ENCODE assay signal across 1 cellular context in the genomic region with DNA sequence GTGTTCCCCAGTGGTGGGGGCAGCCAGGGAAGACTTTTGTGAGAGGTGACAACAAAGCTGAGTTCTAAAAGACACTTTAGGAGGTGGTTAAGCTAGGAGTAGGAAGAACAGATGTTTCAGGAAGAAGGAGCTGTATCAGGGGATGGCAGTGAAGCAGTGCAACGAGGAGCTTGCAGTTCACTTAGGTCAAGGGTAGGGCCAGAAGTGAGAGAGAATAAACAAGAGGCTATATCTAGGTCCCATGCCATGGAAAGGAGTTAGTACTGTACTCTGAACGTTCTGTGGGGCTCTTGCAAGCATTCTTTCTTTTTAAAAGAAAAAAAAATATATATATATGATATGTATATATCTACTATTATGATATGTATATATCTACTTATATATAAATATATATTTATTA.
TF ChIP-seq lines count a peak whose summit lies in the region.

No MANE protein-coding gene starts in this region.

TF ChIP-seq in HepG2, 621 proteins besides CTCF, POLR2A, EP300 and RAD21 (continued from another document):
- no peak for TF ChIP-seq ETV6 (CRISPR knock-in tag; conservative IDR thresholded peaks at IDR 0.05)
- TF ChIP-seq ZKSCAN1 (IDR thresholded peaks at IDR 0.05; ENCODE audit: low read length): no peak
- TF ChIP-seq ZNF589 (CRISPR knock-in tag; conservative IDR thresholded peaks at IDR 0.05): no peak
- TF ChIP-seq, protein P1, sequence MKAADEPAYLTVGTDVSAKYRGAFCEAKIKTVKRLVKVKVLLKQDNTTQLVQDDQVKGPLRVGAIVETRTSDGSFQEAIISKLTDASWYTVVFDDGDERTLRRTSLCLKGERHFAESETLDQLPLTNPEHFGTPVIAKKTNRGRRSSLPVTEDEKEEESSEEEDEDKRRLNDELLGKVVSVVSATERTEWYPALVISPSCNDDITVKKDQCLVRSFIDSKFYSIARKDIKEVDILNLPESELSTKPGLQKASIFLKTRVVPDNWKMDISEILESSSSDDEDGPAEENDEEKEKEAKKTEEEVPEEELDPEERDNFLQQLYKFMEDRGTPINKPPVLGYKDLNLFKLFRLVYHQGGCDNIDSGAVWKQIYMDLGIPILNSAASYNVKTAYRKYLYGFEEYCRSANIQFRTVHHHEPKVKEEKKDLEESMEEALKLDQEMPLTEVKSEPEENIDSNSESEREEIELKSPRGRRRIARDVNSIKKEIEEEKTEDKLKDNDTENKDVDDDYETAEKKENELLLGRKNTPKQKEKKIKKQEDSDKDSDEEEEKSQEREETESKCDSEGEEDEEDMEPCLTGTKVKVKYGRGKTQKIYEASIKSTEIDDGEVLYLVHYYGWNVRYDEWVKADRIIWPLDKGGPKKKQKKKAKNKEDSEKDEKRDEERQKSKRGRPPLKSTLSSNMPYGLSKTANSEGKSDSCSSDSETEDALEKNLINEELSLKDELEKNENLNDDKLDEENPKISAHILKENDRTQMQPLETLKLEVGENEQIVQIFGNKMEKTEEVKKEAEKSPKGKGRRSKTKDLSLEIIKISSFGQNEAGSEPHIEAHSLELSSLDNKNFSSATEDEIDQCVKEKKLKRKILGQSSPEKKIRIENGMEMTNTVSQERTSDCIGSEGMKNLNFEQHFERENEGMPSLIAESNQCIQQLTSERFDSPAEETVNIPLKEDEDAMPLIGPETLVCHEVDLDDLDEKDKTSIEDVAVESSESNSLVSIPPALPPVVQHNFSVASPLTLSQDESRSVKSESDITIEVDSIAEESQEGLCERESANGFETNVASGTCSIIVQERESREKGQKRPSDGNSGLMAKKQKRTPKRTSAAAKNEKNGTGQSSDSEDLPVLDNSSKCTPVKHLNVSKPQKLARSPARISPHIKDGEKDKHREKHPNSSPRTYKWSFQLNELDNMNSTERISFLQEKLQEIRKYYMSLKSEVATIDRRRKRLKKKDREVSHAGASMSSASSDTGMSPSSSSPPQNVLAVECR (CRISPR knock-in tag; IDR thresholded peaks at IDR 0.05; ENCODE audit: borderline replicate concordance): no peak
- no peak for TF ChIP-seq ZNF10 (CRISPR knock-in tag; IDR thresholded peaks at IDR 0.05; ENCODE audit: borderline replicate concordance, low read depth)
- TF ChIP-seq ZNF724P (CRISPR knock-in tag; IDR thresholded peaks at IDR 0.05; ENCODE audit: borderline replicate concordance): no peak
- TF ChIP-seq, protein P2, sequence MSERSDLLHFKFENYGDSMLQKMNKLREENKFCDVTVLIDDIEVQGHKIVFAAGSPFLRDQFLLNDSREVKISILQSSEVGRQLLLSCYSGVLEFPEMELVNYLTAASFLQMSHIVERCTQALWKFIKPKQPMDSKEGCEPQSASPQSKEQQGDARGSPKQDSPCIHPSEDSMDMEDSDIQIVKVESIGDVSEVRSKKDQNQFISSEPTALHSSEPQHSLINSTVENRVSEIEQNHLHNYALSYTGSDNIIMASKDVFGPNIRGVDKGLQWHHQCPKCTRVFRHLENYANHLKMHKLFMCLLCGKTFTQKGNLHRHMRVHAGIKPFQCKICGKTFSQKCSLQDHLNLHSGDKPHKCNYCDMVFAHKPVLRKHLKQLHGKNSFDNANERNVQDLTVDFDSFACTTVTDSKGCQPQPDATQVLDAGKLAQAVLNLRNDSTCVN (CRISPR knock-in tag; IDR thresholded peaks at IDR 0.05; ENCODE audit: borderline replicate concordance): no peak
- no peak for TF ChIP-seq NR2C2 (CRISPR knock-in tag; IDR thresholded peaks at IDR 0.05; ENCODE audit: borderline replicate concordance)
- TF ChIP-seq, protein P3, sequence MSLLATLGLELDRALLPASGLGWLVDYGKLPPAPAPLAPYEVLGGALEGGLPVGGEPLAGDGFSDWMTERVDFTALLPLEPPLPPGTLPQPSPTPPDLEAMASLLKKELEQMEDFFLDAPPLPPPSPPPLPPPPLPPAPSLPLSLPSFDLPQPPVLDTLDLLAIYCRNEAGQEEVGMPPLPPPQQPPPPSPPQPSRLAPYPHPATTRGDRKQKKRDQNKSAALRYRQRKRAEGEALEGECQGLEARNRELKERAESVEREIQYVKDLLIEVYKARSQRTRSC (CRISPR knock-in tag; IDR thresholded peaks at IDR 0.05; ENCODE audit: low read depth): no peak
- no peak for TF ChIP-seq ZNF572 (CRISPR knock-in tag; IDR thresholded peaks at IDR 0.05)
- no peak for TF ChIP-seq CREM (IDR thresholded peaks at IDR 0.05)
- TF ChIP-seq CREM (CRISPR knock-in tag; IDR thresholded peaks at IDR 0.05): no peak
